In genomic region chr19:36573948-36574726, GRCh38 we compare ENCODE assay signal across 8 cellular contexts. TPM values are rescaled to one million over a fixed set of nuclear protein-coding genes. Genes with fewer than 3 reads are reported as not detected.
A peak's percentile ranks its signal among the peaks of the same experiment; 100 is the strongest.
DNase-seq lines count a peak whose midpoint lies in the region; ATAC-seq, FAIRE-seq and TF ChIP-seq lines count a peak whose summit lies in the region.

No MANE protein-coding gene starts in this region.

- no peak for TF ChIP-seq CTCF in D721Med (IDR thresholded peaks at IDR 0.05; ENCODE audit: insufficient read depth, missing control alignments)

- ATAC-seq in natural killer cell treated with Interleukin-12 subunit alpha and Interleukin-12 subunit beta and Interleukin-15 and Interleukin-18, amount 100 ng/mL, for 72 hours: no peak
- ATAC-seq in GM21717 (IDR thresholded peaks at IDR 0.05; ENCODE audit: unreplicated experiment): no peak

- FAIRE-seq in D721Med (lab: Jason Lieb, UNC): no peak

- peak overlapping the region; percentile 78 for H3K27ac ChIP-seq in epithelial cell of prostate

- peak overlapping the region; percentile 100 for H3K4me3 Mint-ChIP-seq in natural killer cell treated with Interleukin-12 subunit alpha and Interleukin-12 subunit beta and Interleukin-15 and Interleukin-18, amount 100 ng/mL, for 72 hours

- H3K4me1 Mint-ChIP-seq in natural killer cell treated with Interleukin-12 subunit alpha and Interleukin-12 subunit beta and Interleukin-15 and Interleukin-18, amount 100 ng/mL, for 72 hours (ENCODE audit: low read depth in 2 of 2): peaks cover 26 to 35% of the 10 kb centered on the region in 2 donors

- peaks cover 4% of the 10 kb centered on the region for H3K9me3 Mint-ChIP-seq in natural killer cell treated with Interleukin-12 subunit alpha and Interleukin-12 subunit beta and Interleukin-15 and Interleukin-18, amount 100 ng/mL, for 72 hours

- no peaks in the 10 kb centered on the region for H3K27me3 Mint-ChIP-seq in natural killer cell treated with Interleukin-12 subunit alpha and Interleukin-12 subunit beta and Interleukin-15 and Interleukin-18, amount 100 ng/mL, for 72 hours

- H3K27ac Mint-ChIP-seq in natural killer cell treated with Interleukin-12 subunit alpha and Interleukin-12 subunit beta and Interleukin-15 and Interleukin-18, amount 100 ng/mL, for 72 hours: peak overlapping the region; percentile 91 to 99

- DNase-seq in NOMO-1 treated with dmso at 0.1 percent for 144 hours (lab: John Stamatoyannopoulos, UW; ENCODE audit: unreplicated experiment) (peak; percentile 28), NOMO-1 treated with DMSO at 0.1 percent for 48 hours (lab: John Stamatoyannopoulos, UW; ENCODE audit: unreplicated experiment) (no peak), RKO (ENCODE audit: low spot score) (peak; percentile 16), epithelial cell of prostate (ENCODE audit: low read depth, low spot score) (no peak), D721Med (ENCODE audit: insufficient read length, low spot score) (no peak), COR-L47 (lab: John Stamatoyannopoulos, UW) (no peak)
- no peak for DNase-seq in natural killer cell treated with Interleukin-12 subunit alpha and Interleukin-12 subunit beta and Interleukin-15 and Interleukin-18, amount 100 ng/mL, for 72 hours (ENCODE audit: low spot score)

- peaks cover 55% of the 10 kb centered on the region for H3K36me3 Mint-ChIP-seq in natural killer cell treated with Interleukin-12 subunit alpha and Interleukin-12 subunit beta and Interleukin-15 and Interleukin-18, amount 100 ng/mL, for 72 hours

RNA-seq across cellular contexts. Expression of gene ZNF529, which starts 1.0 kb away (rescaled TPM):
- total RNA-seq in natural killer cell treated with Interleukin-12 subunit alpha and Interleukin-12 subunit beta and Interleukin-15 and Interleukin-18, amount 100 ng/mL, for 72 hours: 10 to 100 TPM; 11.0 to 14.6 TPM

RNA-seq across cellular contexts. Expression of gene ZNF382, which starts 31.0 kb away (rescaled TPM):
- 1 to 10 TPM; 3.0 to 3.9 TPM for total RNA-seq in natural killer cell treated with Interleukin-12 subunit alpha and Interleukin-12 subunit beta and Interleukin-15 and Interleukin-18, amount 100 ng/mL, for 72 hours

RNA-seq across cellular contexts. Expression of gene ZNF260, which starts 46.1 kb away (rescaled TPM):
- total RNA-seq in natural killer cell treated with Interleukin-12 subunit alpha and Interleukin-12 subunit beta and Interleukin-15 and Interleukin-18, amount 100 ng/mL, for 72 hours: 1 to 10 TPM; 6.0 to 7.1 TPM

Comparison
In these comparisons a context has a peak if more than half of its experiments do, and no peak if none do; other contexts are left out.
1. DNase-seq: peak in NOMO-1 treated with dmso at 0.1 percent for 144 hours (single experiment) and RKO (single experiment); none in NOMO-1 treated with DMSO at 0.1 percent for 48 hours (single experiment), epithelial cell of prostate (single experiment), natural killer cell treated with Interleukin-12 subunit alpha and Interleukin-12 subunit beta and Interleukin-15 and Interleukin-18, amount 100 ng/mL, for 72 hours (single experiment), D721Med (single experiment) and COR-L47 (single experiment).